In the genomic region with DNA sequence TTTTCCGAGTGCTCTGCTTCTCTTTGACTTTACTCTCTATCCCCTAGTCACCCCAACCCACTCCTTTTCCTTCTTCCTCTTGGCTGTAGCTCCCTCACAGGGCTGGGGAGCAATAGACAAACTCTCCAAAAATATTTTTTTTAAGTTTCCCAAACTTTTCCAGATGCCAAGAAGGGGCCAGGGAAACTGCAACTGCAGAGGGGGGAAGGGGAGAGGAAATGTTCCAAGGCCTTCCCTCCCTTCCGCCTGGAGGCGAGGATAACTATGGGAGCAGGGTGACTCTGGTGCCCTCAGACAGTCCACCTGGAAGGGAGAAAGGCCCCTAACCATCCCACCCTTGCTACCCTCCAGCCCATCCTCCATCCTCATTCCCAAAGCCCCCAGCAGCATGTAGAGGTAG, we compare ENCODE assay signal across 2 cellular contexts.
TF ChIP-seq lines count a peak whose summit lies in the region.

No MANE protein-coding gene starts in this region.

TF ChIP-seq in GM23338, 12 proteins besides CTCF, POLR2A, EP300 and RAD21 (continued from another document):
- TF ChIP-seq ZNF462 (CRISPR knock-in tag; IDR thresholded peaks at IDR 0.05) (no peak), CREB1 (CRISPR knock-in tag; IDR thresholded peaks at IDR 0.05; ENCODE audit: low read depth) (no peak), JUNB (IDR thresholded peaks at IDR 0.05; ENCODE audit: unreplicated experiment) (no peak), ZNF331 (CRISPR knock-in tag; IDR thresholded peaks at IDR 0.05; ENCODE audit: low read depth) (no peak), STAT1 (IDR thresholded peaks at IDR 0.05; ENCODE audit: unreplicated experiment) (no peak), NANOG (IDR thresholded peaks at IDR 0.05; ENCODE audit: borderline replicate concordance) (no peak), ZNF114 (CRISPR knock-in tag; IDR thresholded peaks at IDR 0.05) (no peak), EZH2 (IDR thresholded peaks at IDR 0.05; ENCODE audit: low read depth, unreplicated experiment) (no peak)
- TF ChIP-seq, protein P1, sequence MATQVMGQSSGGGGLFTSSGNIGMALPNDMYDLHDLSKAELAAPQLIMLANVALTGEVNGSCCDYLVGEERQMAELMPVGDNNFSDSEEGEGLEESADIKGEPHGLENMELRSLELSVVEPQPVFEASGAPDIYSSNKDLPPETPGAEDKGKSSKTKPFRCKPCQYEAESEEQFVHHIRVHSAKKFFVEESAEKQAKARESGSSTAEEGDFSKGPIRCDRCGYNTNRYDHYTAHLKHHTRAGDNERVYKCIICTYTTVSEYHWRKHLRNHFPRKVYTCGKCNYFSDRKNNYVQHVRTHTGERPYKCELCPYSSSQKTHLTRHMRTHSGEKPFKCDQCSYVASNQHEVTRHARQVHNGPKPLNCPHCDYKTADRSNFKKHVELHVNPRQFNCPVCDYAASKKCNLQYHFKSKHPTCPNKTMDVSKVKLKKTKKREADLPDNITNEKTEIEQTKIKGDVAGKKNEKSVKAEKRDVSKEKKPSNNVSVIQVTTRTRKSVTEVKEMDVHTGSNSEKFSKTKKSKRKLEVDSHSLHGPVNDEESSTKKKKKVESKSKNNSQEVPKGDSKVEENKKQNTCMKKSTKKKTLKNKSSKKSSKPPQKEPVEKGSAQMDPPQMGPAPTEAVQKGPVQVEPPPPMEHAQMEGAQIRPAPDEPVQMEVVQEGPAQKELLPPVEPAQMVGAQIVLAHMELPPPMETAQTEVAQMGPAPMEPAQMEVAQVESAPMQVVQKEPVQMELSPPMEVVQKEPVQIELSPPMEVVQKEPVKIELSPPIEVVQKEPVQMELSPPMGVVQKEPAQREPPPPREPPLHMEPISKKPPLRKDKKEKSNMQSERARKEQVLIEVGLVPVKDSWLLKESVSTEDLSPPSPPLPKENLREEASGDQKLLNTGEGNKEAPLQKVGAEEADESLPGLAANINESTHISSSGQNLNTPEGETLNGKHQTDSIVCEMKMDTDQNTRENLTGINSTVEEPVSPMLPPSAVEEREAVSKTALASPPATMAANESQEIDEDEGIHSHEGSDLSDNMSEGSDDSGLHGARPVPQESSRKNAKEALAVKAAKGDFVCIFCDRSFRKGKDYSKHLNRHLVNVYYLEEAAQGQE (IDR thresholded peaks at IDR 0.05; ENCODE audit: unreplicated experiment): no peak

TF ChIP-seq in liver, 16 proteins besides CTCF, POLR2A, EP300 and RAD21 (continued from another document):
- TF ChIP-seq HNF4G (IDR thresholded peaks at IDR 0.05): no peak
- no peak for TF ChIP-seq TAF1 (conservative IDR thresholded peaks at IDR 0.05)
- no peak for TF ChIP-seq GABPA (IDR thresholded peaks at IDR 0.05 in 1 of 2, conservative IDR thresholded peaks at IDR 0.05 in 1 of 2)
- no peak for TF ChIP-seq YY1 (IDR thresholded peaks at IDR 0.05)
- no peak for TF ChIP-seq RXRA (IDR thresholded peaks at IDR 0.05)
